2 cellular contexts compared by ENCODE assay signal in the genomic region with DNA sequence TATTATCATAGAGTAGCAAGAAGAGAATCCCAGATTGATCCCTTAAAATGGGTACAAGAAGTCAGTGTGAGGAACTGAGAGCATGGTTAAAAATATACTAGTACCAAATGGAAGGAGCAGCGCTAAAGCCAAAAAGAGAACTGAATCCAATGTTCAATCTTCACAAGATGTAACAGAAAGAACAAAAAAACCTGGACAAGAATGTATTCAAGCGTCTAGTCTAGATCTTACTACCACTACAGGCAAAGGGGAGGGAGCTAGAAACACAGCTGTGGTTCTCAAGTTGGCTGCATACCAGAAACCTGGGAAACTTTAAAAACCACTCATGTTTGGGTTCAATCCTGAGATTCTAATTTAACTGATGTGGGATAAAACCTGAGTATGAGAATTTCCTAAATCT.
TF ChIP-seq lines count a peak whose summit lies in the region.

No MANE protein-coding gene starts in this region.

TF ChIP-seq in endothelial cell of umbilical vein, 7 proteins besides CTCF, POLR2A, EP300 and RAD21:
- TF ChIP-seq FOS (IDR thresholded peaks at IDR 0.05; ENCODE audit: borderline replicate concordance, insufficient read depth, low read length) = no peak
- no peak for TF ChIP-seq EZH2 (IDR thresholded peaks at IDR 0.05; ENCODE audit: borderline replicate concordance, low read depth, low read length, severe bottlenecking)
- TF ChIP-seq JUN (IDR thresholded peaks at IDR 0.05; ENCODE audit: borderline replicate concordance, insufficient read depth, insufficient read length, low read depth) = no peak
- TF ChIP-seq POLR2AphosphoS5 (IDR thresholded peaks at IDR 0.05; ENCODE audit: insufficient read depth, low read depth, low read length) = no peak
- no peak for TF ChIP-seq GATA2 (IDR thresholded peaks at IDR 0.05; ENCODE audit: insufficient read depth, insufficient read length, low read depth, low read length)

TF ChIP-seq in HepG2, 621 proteins besides CTCF, POLR2A, EP300 and RAD21:
- TF ChIP-seq ZNF10 (CRISPR knock-in tag; IDR thresholded peaks at IDR 0.05; ENCODE audit: borderline replicate concordance, low read depth) = no peak
- no peak for TF ChIP-seq JUND (CRISPR knock-in tag; IDR thresholded peaks at IDR 0.05)
- no peak for TF ChIP-seq ZNF562 (CRISPR knock-in tag; IDR thresholded peaks at IDR 0.05; ENCODE audit: borderline replicate concordance)
- TF ChIP-seq EHMT2 (IDR thresholded peaks at IDR 0.05; ENCODE audit: borderline replicate concordance, low read depth, low read length) = no peak
- no peak for TF ChIP-seq PAX8 (CRISPR knock-in tag; IDR thresholded peaks at IDR 0.05; ENCODE audit: borderline replicate concordance)
- TF ChIP-seq SMAD1 (CRISPR knock-in tag; IDR thresholded peaks at IDR 0.05; ENCODE audit: borderline replicate concordance, low read depth) = no peak
- TF ChIP-seq ZKSCAN1 (IDR thresholded peaks at IDR 0.05; ENCODE audit: low read length) = no peak
- no peak for TF ChIP-seq ZNF703 (CRISPR knock-in tag; IDR thresholded peaks at IDR 0.05; ENCODE audit: borderline replicate concordance)
- TF ChIP-seq NFKBIZ (CRISPR knock-in tag; IDR thresholded peaks at IDR 0.05) = no peak
- TF ChIP-seq ZNF317 (CRISPR knock-in tag; IDR thresholded peaks at IDR 0.05) = no peak
- TF ChIP-seq, protein P1, sequence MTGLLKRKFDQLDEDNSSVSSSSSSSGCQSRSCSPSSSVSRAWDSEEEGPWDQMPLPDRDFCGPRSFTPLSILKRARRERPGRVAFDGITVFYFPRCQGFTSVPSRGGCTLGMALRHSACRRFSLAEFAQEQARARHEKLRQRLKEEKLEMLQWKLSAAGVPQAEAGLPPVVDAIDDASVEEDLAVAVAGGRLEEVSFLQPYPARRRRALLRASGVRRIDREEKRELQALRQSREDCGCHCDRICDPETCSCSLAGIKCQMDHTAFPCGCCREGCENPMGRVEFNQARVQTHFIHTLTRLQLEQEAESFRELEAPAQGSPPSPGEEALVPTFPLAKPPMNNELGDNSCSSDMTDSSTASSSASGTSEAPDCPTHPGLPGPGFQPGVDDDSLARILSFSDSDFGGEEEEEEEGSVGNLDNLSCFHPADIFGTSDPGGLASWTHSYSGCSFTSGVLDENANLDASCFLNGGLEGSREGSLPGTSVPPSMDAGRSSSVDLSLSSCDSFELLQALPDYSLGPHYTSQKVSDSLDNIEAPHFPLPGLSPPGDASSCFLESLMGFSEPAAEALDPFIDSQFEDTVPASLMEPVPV (CRISPR knock-in tag; IDR thresholded peaks at IDR 0.05) = no peak
- TF ChIP-seq NR3C1 (CRISPR knock-in tag; IDR thresholded peaks at IDR 0.05) = no peak
- TF ChIP-seq ZNF841 (CRISPR knock-in tag; IDR thresholded peaks at IDR 0.05; ENCODE audit: borderline replicate concordance) = no peak
- no peak for TF ChIP-seq ZNF260 (CRISPR knock-in tag; IDR thresholded peaks at IDR 0.05; ENCODE audit: borderline replicate concordance, low read depth)
- no peak for TF ChIP-seq RFX1 (IDR thresholded peaks at IDR 0.05)
- no peak for TF ChIP-seq GMEB1 (CRISPR knock-in tag; IDR thresholded peaks at IDR 0.05; ENCODE audit: borderline replicate concordance)
- TF ChIP-seq IRF9 (CRISPR knock-in tag; IDR thresholded peaks at IDR 0.05; ENCODE audit: borderline replicate concordance) = no peak
- TF ChIP-seq, protein P2, sequence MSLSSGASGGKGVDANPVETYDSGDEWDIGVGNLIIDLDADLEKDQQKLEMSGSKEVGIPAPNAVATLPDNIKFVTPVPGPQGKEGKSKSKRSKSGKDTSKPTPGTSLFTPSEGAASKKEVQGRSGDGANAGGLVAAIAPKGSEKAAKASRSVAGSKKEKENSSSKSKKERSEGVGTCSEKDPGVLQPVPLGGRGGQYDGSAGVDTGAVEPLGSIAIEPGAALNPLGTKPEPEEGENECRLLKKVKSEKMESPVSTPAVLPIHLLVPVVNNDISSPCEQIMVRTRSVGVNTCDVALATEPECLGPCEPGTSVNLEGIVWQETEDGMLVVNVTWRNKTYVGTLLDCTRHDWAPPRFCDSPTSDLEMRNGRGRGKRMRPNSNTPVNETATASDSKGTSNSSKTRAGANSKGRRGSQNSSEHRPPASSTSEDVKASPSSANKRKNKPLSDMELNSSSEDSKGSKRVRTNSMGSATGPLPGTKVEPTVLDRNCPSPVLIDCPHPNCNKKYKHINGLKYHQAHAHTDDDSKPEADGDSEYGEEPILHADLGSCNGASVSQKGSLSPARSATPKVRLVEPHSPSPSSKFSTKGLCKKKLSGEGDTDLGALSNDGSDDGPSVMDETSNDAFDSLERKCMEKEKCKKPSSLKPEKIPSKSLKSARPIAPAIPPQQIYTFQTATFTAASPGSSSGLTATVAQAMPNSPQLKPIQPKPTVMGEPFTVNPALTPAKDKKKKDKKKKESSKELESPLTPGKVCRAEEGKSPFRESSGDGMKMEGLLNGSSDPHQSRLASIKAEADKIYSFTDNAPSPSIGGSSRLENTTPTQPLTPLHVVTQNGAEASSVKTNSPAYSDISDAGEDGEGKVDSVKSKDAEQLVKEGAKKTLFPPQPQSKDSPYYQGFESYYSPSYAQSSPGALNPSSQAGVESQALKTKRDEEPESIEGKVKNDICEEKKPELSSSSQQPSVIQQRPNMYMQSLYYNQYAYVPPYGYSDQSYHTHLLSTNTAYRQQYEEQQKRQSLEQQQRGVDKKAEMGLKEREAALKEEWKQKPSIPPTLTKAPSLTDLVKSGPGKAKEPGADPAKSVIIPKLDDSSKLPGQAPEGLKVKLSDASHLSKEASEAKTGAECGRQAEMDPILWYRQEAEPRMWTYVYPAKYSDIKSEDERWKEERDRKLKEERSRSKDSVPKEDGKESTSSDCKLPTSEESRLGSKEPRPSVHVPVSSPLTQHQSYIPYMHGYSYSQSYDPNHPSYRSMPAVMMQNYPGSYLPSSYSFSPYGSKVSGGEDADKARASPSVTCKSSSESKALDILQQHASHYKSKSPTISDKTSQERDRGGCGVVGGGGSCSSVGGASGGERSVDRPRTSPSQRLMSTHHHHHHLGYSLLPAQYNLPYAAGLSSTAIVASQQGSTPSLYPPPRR (CRISPR knock-in tag; IDR thresholded peaks at IDR 0.05; ENCODE audit: borderline replicate concordance) = no peak
- no peak for TF ChIP-seq ZSCAN31 (CRISPR knock-in tag; IDR thresholded peaks at IDR 0.05; ENCODE audit: low read depth)
